Comparison of ENCODE assay signal across 28 cellular contexts in the genomic region with DNA sequence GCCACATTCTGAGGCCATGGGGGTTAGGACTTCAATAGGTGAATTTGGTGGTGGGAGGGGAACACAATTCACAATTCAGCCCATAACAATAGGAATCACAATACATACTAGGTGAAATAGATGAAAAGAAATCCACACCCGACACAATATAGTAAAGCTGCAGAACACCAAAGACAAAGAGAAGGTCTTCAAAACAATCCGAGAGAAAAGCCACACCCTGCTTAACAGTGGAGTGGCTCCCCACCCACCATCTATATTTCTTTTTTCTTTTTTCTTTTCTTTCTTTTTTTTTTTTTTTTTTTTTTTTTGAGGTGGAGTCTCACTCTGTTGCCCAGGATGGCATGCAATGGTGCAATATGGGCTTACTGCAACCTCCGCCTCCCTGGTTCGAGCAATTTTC.
"Had no signal": no experiment of that assay in that cellular context is flagged by ENCODE, and none has a peak within 500 bp of the region (broad histone marks: within the 10 kb centered on the region; RNA-seq: fewer than 3 reads in every experiment).

No MANE protein-coding gene starts in this region.

- H3K4me3 Mint-ChIP-seq: dendritic cell treated with granulocyte-macrophage colony-stimulating factor and Interleukin-4, amounts not matched to agents 40 ng/mL and 50 ng/mL, for 4 days; effector memory CD8-positive, alpha-beta T cell; endodermal cell had no signal

- H3K4me3 ChIP-seq: colonic mucosa, coronary artery, dorsolateral prefrontal cortex, esophagus muscularis mucosa, esophagus squamous epithelium, gastrocnemius medialis, gastroesophageal sphincter, heart left ventricle, heart right ventricle had no signal

- H3K9me3 ChIP-seq: colonic mucosa, esophagus muscularis mucosa, esophagus squamous epithelium, gastrocnemius medialis, gastroesophageal sphincter, heart left ventricle had no signal

- H3K27ac Mint-ChIP-seq: dendritic cell treated with granulocyte-macrophage colony-stimulating factor and Interleukin-4, amounts not matched to agents 40 ng/mL and 50 ng/mL, for 4 days; effector memory CD8-positive, alpha-beta T cell; endodermal cell had no signal

- FAIRE-seq: colon, endometrium, endothelial cell of umbilical vein, frontal cortex had no signal

- H3K27ac ChIP-seq: colonic mucosa, coronary artery, dorsolateral prefrontal cortex, epithelial cell of prostate, esophagus muscularis mucosa, esophagus squamous epithelium, foreskin keratinocyte, gastrocnemius medialis, gastroesophageal sphincter, heart left ventricle, heart right ventricle had no signal

- H3K4me1 ChIP-seq: colonic mucosa, foreskin keratinocyte had no signal

- DNase-seq: colonic mucosa; cortex of kidney; dermis blood vessel endothelial cell; dorsolateral prefrontal cortex; effector CD4-positive, alpha-beta T cell; effector CD8-positive, alpha-beta T cell; effector memory CD4-positive, alpha-beta T cell; effector memory CD8-positive, alpha-beta T cell; endodermal cell; erythroblast; esophagus squamous epithelium; foreskin fibroblast; foreskin keratinocyte; foreskin melanocyte; gastrocnemius medialis; glutamatergic neuron; heart left ventricle; heart right ventricle had no signal

- H3K27me3 ChIP-seq: colonic mucosa, dorsolateral prefrontal cortex, esophagus muscularis mucosa, esophagus squamous epithelium, foreskin keratinocyte, gastrocnemius medialis, gastroesophageal sphincter, heart left ventricle had no signal

- H3K36me3 ChIP-seq: colonic mucosa, esophagus muscularis mucosa, esophagus squamous epithelium, gastrocnemius medialis, gastroesophageal sphincter, heart left ventricle, heart right ventricle had no signal

- H3K9me3 Mint-ChIP-seq: dendritic cell treated with granulocyte-macrophage colony-stimulating factor and Interleukin-4, amounts not matched to agents 40 ng/mL and 50 ng/mL, for 4 days; effector memory CD8-positive, alpha-beta T cell had no signal

- ATAC-seq: effector memory CD8-positive, alpha-beta T cell; esophagus mucosa; foreskin keratinocyte; gastrocnemius medialis; gastroesophageal sphincter; heart left ventricle; heart right ventricle had no signal
